ENCODE assay signal across 8 cellular contexts in the genomic region with DNA sequence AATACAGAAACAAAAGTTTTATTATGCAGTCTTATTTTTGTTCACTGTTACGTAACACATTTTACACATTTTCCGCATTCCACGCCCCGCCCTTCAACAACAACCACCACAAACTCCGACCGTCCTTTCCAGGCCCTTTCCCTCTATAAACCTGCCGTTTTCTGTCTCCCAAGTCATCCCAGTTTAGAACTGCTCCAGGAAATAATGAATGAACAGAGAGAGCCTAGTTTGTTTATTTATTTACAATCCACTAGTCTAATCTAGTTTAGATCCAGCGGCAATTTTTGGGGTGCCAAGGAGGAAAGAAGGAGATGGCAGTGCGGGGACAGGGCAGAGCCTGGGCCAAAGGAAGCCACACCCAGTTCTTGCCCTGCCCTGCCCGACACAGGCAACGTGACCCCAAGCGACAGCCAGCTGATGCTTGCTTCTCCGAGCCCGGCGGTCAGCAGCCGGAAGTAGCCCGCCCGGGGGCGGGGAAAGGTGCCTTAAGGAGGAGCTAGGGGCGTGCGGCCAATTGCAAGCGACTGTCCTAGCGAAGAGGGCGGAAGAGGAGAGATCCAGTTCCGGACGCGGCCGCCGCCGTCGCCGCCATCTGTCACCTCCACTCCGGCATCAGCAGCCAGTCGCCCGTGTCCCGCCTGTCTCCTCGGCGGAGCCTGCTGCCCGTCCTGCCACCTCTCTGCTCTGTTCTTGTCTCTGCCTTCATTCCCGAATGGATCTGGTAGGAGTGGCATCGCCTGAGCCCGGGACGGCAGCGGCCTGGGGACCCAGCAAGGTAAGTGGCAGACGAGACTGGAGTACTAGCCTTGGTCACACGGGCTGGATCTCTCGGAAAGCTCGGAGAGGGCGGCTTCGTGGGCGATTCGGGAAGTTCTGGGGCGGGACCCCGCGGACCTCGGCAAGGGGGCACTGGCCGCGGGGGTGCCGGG. TPM values are rescaled to one million over a fixed set of nuclear protein-coding genes. Genes with fewer than 3 reads are reported as not detected.
A peak's percentile ranks its signal among the peaks of the same experiment; 100 is the strongest.
DNase-seq lines count a peak whose midpoint lies in the region; ATAC-seq and TF ChIP-seq lines count a peak whose summit lies in the region.

TSS of gene RIOK3 (plus strand) at position 560 of the 929 bp plus-strand sequence. CDS start at position 713, 153 bp downstream.

- intact Hi-C loops in colonic mucosa (cut with DNase I), result no loop called here

- peak within 1 kb of the TSS; percentile 98 for H3K27ac ChIP-seq in colonic mucosa
- peak within 1 kb of the TSS; percentile 82 for H3K27ac ChIP-seq in layer of hippocampus (ENCODE audit: low read depth, low read length)

- H3K9me3 ChIP-seq in BE2C (no peaks in the 10 kb centered on the region), colonic mucosa (no peaks in the 10 kb centered on the region)

- DNase-seq in BE2C (peak; percentile 91), GM19240 (ENCODE audit: insufficient read length, low spot score) (peak; percentile 92), NCI-H526 (lab: John Stamatoyannopoulos, UW) (peak; percentile 87 to 96), colonic mucosa (peak; percentile 99)
- peak; percentile 95 for DNase-seq in activated CD4-positive, alpha-beta T cell treated with anti-CD3 and anti-CD28 coated beads for 48 hours
- DNase-seq in stimulated activated CD4-positive, alpha-beta T cell treated with anti-CD3 and anti-CD28 coated beads, Interleukin-1b, Interleukin-23, amount 100 ng/mL, for 4 hours (ENCODE audit: low read depth in 2 of 2), result peak; percentile 67 to 84

- peak within 1 kb of the TSS; percentile 89 for H3K4me3 ChIP-seq in BE2C (ENCODE audit: low read depth, low read length)
- peak within 1 kb of the TSS; percentile 97 for H3K4me3 ChIP-seq in colonic mucosa

- no peaks in the 10 kb centered on the region for H3K36me3 ChIP-seq in BE2C
- no peaks in the 10 kb centered on the region for H3K36me3 ChIP-seq in colonic mucosa

- no peak for TF ChIP-seq CTCF in BE2C (IDR thresholded peaks at IDR 0.05; ENCODE audit: low read depth, low read length)
- no peak for TF ChIP-seq CTCF in colonic mucosa (IDR thresholded peaks at IDR 0.05)

- H3K4me1 ChIP-seq in BE2C (no peaks in the 10 kb centered on the region), colonic mucosa (peaks cover 3% of the 10 kb centered on the region)

- peak within 1 kb of the TSS; percentile 83 to 99 for H3K9ac ChIP-seq in colonic mucosa (ENCODE audit: low read depth in 2 of 2, low read length in 2 of 2)

- peak; percentile 96 for ATAC-seq in HG03460 (IDR thresholded peaks at IDR 0.05; ENCODE audit: unreplicated experiment)

- H3K27me3 ChIP-seq in BE2C (no peaks in the 10 kb centered on the region), colonic mucosa (no peaks in the 10 kb centered on the region), layer of hippocampus (ENCODE audit: control insufficient read depth, insufficient read depth, low read length) (no peaks in the 10 kb centered on the region)

RNA-seq across cellular contexts. Expression of gene RIOK3, which starts in this region (rescaled TPM):
- polyA plus RNA-seq in BE2C (2012; ENCODE audit: insufficient read depth, insufficient read length, low read depth), result 30.3 TPM
- total RNA-seq in colonic mucosa, result 100 to 1,000 TPM in 1 of 2 donors, 10 to 100 TPM in 1; 76.6 to 165 TPM

Comparison
In these comparisons a context has a peak if more than half of its experiments do, and no peak if none do; other contexts are left out.
1. Peak in every context shown above with its lines: DNase-seq, ATAC-seq, H3K4me3 ChIP-seq and H3K27ac ChIP-seq.